ENCODE assay signal across 2 cellular contexts in the genomic region with DNA sequence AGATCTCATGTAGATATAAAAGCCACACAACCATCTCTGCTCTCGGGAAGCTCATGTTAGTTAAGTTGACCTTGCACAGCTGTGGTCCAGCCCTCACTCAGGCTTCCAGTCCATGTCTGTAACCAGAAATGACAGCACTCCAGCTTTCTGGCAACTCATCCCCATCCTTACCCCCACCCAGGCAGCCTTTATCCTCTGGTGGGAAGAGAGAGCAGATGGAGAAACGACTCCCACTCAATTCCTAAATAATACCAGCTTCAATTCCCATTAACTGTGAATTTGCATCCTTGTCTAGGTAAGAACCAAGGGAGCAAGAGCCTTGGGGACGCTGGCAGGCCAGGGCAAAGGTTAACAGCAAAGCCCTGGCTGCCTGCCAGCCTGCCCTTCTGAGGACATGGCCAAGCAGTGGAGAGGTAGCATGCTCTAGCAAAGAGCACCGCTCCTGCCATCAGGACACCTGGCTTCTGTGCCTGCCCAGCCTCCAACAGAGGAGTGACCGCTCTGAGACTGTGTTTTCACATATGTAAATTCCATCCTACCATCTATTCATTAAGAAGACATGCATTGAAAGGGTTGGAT.
TF ChIP-seq lines count a peak whose summit lies in the region.

No MANE protein-coding gene starts in this region.

TF ChIP-seq in liver, 16 proteins besides CTCF, POLR2A, EP300 and RAD21:
- TF ChIP-seq, protein P1, sequence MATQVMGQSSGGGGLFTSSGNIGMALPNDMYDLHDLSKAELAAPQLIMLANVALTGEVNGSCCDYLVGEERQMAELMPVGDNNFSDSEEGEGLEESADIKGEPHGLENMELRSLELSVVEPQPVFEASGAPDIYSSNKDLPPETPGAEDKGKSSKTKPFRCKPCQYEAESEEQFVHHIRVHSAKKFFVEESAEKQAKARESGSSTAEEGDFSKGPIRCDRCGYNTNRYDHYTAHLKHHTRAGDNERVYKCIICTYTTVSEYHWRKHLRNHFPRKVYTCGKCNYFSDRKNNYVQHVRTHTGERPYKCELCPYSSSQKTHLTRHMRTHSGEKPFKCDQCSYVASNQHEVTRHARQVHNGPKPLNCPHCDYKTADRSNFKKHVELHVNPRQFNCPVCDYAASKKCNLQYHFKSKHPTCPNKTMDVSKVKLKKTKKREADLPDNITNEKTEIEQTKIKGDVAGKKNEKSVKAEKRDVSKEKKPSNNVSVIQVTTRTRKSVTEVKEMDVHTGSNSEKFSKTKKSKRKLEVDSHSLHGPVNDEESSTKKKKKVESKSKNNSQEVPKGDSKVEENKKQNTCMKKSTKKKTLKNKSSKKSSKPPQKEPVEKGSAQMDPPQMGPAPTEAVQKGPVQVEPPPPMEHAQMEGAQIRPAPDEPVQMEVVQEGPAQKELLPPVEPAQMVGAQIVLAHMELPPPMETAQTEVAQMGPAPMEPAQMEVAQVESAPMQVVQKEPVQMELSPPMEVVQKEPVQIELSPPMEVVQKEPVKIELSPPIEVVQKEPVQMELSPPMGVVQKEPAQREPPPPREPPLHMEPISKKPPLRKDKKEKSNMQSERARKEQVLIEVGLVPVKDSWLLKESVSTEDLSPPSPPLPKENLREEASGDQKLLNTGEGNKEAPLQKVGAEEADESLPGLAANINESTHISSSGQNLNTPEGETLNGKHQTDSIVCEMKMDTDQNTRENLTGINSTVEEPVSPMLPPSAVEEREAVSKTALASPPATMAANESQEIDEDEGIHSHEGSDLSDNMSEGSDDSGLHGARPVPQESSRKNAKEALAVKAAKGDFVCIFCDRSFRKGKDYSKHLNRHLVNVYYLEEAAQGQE (IDR thresholded peaks at IDR 0.05): no peak
- TF ChIP-seq RXRA (IDR thresholded peaks at IDR 0.05): peak; percentile 32 to 48
- TF ChIP-seq SP1 (IDR thresholded peaks at IDR 0.05): no peak
- peak in 1 of 2 donors; percentile 19 for TF ChIP-seq HNF4A (conservative IDR thresholded peaks at IDR 0.05)

TF ChIP-seq in HepG2, 621 proteins besides CTCF, POLR2A, EP300 and RAD21 (continued from another document):
- TF ChIP-seq, protein P2, sequence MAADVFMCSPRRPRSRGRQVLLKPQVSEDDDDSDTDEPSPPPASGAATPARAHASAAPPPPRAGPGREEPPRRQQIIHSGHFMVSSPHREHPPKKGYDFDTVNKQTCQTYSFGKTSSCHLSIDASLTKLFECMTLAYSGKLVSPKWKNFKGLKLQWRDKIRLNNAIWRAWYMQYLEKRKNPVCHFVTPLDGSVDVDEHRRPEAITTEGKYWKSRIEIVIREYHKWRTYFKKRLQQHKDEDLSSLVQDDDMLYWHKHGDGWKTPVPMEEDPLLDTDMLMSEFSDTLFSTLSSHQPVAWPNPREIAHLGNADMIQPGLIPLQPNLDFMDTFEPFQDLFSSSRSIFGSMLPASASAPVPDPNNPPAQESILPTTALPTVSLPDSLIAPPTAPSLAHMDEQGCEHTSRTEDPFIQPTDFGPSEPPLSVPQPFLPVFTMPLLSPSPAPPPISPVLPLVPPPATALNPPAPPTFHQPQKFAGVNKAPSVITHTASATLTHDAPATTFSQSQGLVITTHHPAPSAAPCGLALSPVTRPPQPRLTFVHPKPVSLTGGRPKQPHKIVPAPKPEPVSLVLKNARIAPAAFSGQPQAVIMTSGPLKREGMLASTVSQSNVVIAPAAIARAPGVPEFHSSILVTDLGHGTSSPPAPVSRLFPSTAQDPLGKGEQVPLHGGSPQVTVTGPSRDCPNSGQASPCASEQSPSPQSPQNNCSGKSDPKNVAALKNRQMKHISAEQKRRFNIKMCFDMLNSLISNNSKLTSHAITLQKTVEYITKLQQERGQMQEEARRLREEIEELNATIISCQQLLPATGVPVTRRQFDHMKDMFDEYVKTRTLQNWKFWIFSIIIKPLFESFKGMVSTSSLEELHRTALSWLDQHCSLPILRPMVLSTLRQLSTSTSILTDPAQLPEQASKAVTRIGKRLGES (CRISPR knock-in tag; IDR thresholded peaks at IDR 0.05; ENCODE audit: borderline replicate concordance): no peak
- TF ChIP-seq, protein P3, sequence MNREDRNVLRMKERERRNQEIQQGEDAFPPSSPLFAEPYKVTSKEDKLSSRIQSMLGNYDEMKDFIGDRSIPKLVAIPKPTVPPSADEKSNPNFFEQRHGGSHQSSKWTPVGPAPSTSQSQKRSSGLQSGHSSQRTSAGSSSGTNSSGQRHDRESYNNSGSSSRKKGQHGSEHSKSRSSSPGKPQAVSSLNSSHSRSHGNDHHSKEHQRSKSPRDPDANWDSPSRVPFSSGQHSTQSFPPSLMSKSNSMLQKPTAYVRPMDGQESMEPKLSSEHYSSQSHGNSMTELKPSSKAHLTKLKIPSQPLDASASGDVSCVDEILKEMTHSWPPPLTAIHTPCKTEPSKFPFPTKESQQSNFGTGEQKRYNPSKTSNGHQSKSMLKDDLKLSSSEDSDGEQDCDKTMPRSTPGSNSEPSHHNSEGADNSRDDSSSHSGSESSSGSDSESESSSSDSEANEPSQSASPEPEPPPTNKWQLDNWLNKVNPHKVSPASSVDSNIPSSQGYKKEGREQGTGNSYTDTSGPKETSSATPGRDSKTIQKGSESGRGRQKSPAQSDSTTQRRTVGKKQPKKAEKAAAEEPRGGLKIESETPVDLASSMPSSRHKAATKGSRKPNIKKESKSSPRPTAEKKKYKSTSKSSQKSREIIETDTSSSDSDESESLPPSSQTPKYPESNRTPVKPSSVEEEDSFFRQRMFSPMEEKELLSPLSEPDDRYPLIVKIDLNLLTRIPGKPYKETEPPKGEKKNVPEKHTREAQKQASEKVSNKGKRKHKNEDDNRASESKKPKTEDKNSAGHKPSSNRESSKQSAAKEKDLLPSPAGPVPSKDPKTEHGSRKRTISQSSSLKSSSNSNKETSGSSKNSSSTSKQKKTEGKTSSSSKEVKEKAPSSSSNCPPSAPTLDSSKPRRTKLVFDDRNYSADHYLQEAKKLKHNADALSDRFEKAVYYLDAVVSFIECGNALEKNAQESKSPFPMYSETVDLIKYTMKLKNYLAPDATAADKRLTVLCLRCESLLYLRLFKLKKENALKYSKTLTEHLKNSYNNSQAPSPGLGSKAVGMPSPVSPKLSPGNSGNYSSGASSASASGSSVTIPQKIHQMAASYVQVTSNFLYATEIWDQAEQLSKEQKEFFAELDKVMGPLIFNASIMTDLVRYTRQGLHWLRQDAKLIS (CRISPR knock-in tag; IDR thresholded peaks at IDR 0.05): no peak
- no peak for TF ChIP-seq ADNP (CRISPR knock-in tag; IDR thresholded peaks at IDR 0.05)
- TF ChIP-seq GTF2F1 (IDR thresholded peaks at IDR 0.05; ENCODE audit: low read length): no peak
- no peak for TF ChIP-seq PRPF4 (IDR thresholded peaks at IDR 0.05; ENCODE audit: low read depth, low read length, poor library complexity, severe bottlenecking)
- no peak for TF ChIP-seq IRF9 (CRISPR knock-in tag; IDR thresholded peaks at IDR 0.05; ENCODE audit: borderline replicate concordance)
- TF ChIP-seq MYNN (CRISPR knock-in tag; IDR thresholded peaks at IDR 0.05; ENCODE audit: low read depth): no peak
- no peak for TF ChIP-seq TCF7 (IDR thresholded peaks at IDR 0.05; ENCODE audit: low read depth)
- no peak for TF ChIP-seq TBL1XR1 (IDR thresholded peaks at IDR 0.05; ENCODE audit: borderline replicate concordance, low read length, partially characterized antibody)
- TF ChIP-seq PPARG (CRISPR knock-in tag; conservative IDR thresholded peaks at IDR 0.05): no peak
- TF ChIP-seq ZFP82 (CRISPR knock-in tag; IDR thresholded peaks at IDR 0.05; ENCODE audit: borderline replicate concordance): no peak
- TF ChIP-seq ZNF616 (CRISPR knock-in tag; IDR thresholded peaks at IDR 0.05; ENCODE audit: low read depth): no peak
- TF ChIP-seq SRF (IDR thresholded peaks at IDR 0.05; ENCODE audit: low read depth, low read length): no peak
- TF ChIP-seq PHB2 (IDR thresholded peaks at IDR 0.05; ENCODE audit: partially characterized antibody): no peak
- TF ChIP-seq, protein P4, sequence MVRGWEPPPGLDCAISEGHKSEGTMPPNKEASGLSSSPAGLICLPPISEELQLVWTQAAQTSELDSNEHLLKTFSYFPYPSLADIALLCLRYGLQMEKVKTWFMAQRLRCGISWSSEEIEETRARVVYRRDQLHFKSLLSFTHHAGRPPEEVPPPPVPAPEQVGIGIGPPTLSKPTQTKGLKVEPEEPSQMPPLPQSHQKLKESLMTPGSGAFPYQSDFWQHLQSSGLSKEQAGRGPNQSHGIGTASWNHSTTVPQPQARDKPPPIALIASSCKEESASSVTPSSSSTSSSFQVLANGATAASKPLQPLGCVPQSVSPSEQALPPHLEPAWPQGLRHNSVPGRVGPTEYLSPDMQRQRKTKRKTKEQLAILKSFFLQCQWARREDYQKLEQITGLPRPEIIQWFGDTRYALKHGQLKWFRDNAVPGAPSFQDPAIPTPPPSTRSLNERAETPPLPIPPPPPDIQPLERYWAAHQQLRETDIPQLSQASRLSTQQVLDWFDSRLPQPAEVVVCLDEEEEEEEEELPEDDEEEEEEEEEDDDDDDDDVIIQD (CRISPR knock-in tag; IDR thresholded peaks at IDR 0.05; ENCODE audit: low read depth): no peak
- TF ChIP-seq, protein P5, sequence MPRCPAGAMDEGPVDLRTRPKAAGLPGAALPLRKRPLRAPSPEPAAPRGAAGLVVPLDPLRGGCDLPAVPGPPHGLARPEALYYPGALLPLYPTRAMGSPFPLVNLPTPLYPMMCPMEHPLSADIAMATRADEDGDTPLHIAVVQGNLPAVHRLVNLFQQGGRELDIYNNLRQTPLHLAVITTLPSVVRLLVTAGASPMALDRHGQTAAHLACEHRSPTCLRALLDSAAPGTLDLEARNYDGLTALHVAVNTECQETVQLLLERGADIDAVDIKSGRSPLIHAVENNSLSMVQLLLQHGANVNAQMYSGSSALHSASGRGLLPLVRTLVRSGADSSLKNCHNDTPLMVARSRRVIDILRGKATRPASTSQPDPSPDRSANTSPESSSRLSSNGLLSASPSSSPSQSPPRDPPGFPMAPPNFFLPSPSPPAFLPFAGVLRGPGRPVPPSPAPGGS (CRISPR knock-in tag; IDR thresholded peaks at IDR 0.05): no peak
TF ChIP-seq in HepG2: peak in this region for 0.
